In genomic region chr7:104231054-104232046, GRCh38 we compare ENCODE assay signal across 9 cellular contexts. TPM values are rescaled to one million over a fixed set of nuclear protein-coding genes. Genes with fewer than 3 reads are reported as not detected.
DNase-seq lines count a peak whose midpoint lies in the region; ATAC-seq and TF ChIP-seq lines count a peak whose summit lies in the region.
"Had no signal": no experiment of that assay in that cellular context is flagged by ENCODE, and none has a peak within 500 bp of the region (broad histone marks: within the 10 kb centered on the region; RNA-seq: fewer than 3 reads in every experiment).

No MANE protein-coding gene starts in this region.

- no peaks in the 10 kb centered on the region for H3K9me3 ChIP-seq in lung (ENCODE audit: control insufficient read depth in 2 of 2, insufficient read depth in 1 of 2, low read length in 1 of 2)

- no peaks in the 10 kb centered on the region for H3K4me1 ChIP-seq in lung (ENCODE audit: control insufficient read depth in 2 of 2, insufficient read depth in 2 of 2, low read length in 2 of 2)

- no peaks in the 10 kb centered on the region for H3K36me3 ChIP-seq in lung (ENCODE audit: control insufficient read depth in 2 of 2, insufficient read depth in 2 of 2, low read length in 2 of 2)

- no peaks in the 10 kb centered on the region for H3K27me3 ChIP-seq in lung (ENCODE audit: control insufficient read depth, insufficient read depth)

- no peak overlapping the region for H3K4me3 ChIP-seq in lung
- H3K4me3 ChIP-seq: SK-N-MC had no signal

- H3K27ac ChIP-seq in C4-2B: no peak overlapping the region
- no peak overlapping the region for H3K27ac ChIP-seq in lung (ENCODE audit: low read depth in 1 of 2, low read length in 1 of 2)
- H3K27ac ChIP-seq: SK-N-MC had no signal

- 27 to 28% methylated on average over 29 of the region's 29 CpGs for WGBS in lung, 2 donors

- DNase-seq in NCI-H2107 treated with DMSO at 0.1 percent for 48 hours (lab: John Stamatoyannopoulos, UW; ENCODE audit: unreplicated experiment) (peak; percentile 50), dermis microvascular lymphatic vessel endothelial cell (ENCODE audit: low read depth in 2 of 2) (peak; percentile 21 to 58), lung (ENCODE audit: low spot score) (no peak), superior temporal gyrus (ENCODE audit: extremely low spot score) (peak; percentile 86)

- peak; percentile 95 for TF ChIP-seq CTCF in C4-2B (conservative IDR thresholded peaks at IDR 0.05)
- peak; percentile 60 for TF ChIP-seq CTCF in lung (IDR thresholded peaks at IDR 0.05; ENCODE audit: control extremely low read depth, extremely low read depth)

- ATAC-seq in GM18868 (IDR thresholded peaks at IDR 0.05; ENCODE audit: unreplicated experiment): peak; percentile 97
- peak; percentile 97 for ATAC-seq in HG03064 (IDR thresholded peaks at IDR 0.05; ENCODE audit: low read depth, unreplicated experiment)
- peak; percentile 48 to 60 for ATAC-seq in activated CD4-positive, CD25-positive, alpha-beta regulatory T cell treated with anti-CD3 and anti-CD28 coated beads, Interleukin-2, amount 50 U/mL, for 24 hours
- peak; percentile 88 for ATAC-seq in lung (ENCODE audit: insufficient read depth, low FRiP score)

RNA-seq across cellular contexts. Expression of gene ORC5, which starts 23.5 kb away (rescaled TPM):
- total RNA-seq in dermis microvascular lymphatic vessel endothelial cell: 18.2 and 25.2 TPM in 2 replicates
- 10 to 100 TPM; 18.3 to 53.6 TPM for total RNA-seq in lung
- polyA plus RNA-seq in lung: 1 to 10 TPM; 6.5 to 9.5 TPM
